ENCODE assay signal across 36 cellular contexts in the genomic region with DNA sequence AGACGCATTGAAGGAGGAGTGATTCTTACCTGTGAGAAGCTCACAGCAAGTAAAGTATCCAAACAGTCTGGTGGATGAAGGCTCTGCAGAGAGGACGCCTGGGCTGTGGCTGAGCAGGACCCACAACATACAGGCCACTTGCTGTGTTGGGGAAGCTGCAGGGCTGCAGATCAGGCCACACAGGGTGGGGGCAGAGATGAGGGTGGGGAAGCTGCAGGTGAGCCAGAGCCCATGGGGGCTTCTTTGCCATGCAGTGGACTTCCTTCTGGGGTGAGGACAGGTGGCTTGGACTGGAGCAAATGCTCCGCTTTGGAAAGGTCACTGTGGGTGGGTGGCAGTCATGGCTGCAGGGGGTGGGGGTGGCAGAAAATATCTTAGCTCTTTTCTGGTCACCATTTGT.
"Had no signal": no experiment of that assay in that cellular context is flagged by ENCODE, and none has a peak within 500 bp of the region (broad histone marks: within the 10 kb centered on the region; RNA-seq: fewer than 3 reads in every experiment).

No MANE protein-coding gene starts in this region.

- H3K4me1 ChIP-seq: Peyer's patch had no signal

- H3K4me1 Mint-ChIP-seq: activated B cell treated with CpG ODN at 0.5 μM for 24 hours; activated naive CD8-positive, alpha-beta T cell treated with anti-CD3 and anti-CD28 coated beads for 36 hours had no signal

- H3K9me3 ChIP-seq: MG63, Peyer's patch had no signal

- H3K36me3 ChIP-seq: brain microvascular endothelial cell, MG63, Peyer's patch had no signal

- DNase-seq: activated B cell treated with CpG ODN at 0.5 μM for 24 hours; activated CD4-positive, alpha-beta T cell treated with anti-CD3 and anti-CD28 coated beads for 48 hours; activated CD4-positive, alpha-beta T cell treated with anti-CD3 and anti-CD28 coated beads, Interleukin-2, amount 50 U/mL, for 4 hours; activated CD4-positive, CD25-positive, alpha-beta regulatory T cell treated with anti-CD3 and anti-CD28 coated beads, Interleukin-2, amount 50 U/mL, for 72 hours; activated CD8-positive, alpha-beta memory T cell treated with anti-CD3 and anti-CD28 coated beads, Interleukin-2, amount 50 U/mL, for 4 hours; activated CD8-positive, alpha-beta T cell treated with anti-CD3 and anti-CD28 coated beads for 36 hours; activated naive CD4-positive, alpha-beta T cell; activated naive CD4-positive, alpha-beta T cell treated with anti-CD3 and anti-CD28 coated beads, Interleukin-2, amount 50 U/mL, for 16 hours; activated naive CD8-positive, alpha-beta T cell treated with anti-CD3 and anti-CD28 coated beads for 36 hours; activated T-cell treated with anti-CD3 and anti-CD28 coated beads for 4 hours; activated T-cell treated with anti-CD3 and anti-CD28 coated beads, Interleukin-2, amount 50 U/mL, for 4 hours; amniotic stem cell; brain microvascular endothelial cell; Kasumi-1; KG1; MG63; NCI-H1048; NCI-H1105 treated with DMSO at 0.1 percent for 48 hours; NCI-H1436; NCI-H1694; NCI-H1930; NCI-H2081 treated with DMSO at 0.1 percent for 48 hours; NCI-H226; NCI-H446 treated with DMSO at 0.1 percent for 48 hours; NCI-H524; NCI-H69; NK-92 treated with Interleukin-12 subunit alpha and Interleukin-12 subunit beta, amount 100 ng/mL, for 24 hours; PC-3; SIG-M5; T-helper 1 cell; T-helper 2 cell; T-helper 9 cell had no signal

- H3K27me3 Mint-ChIP-seq: activated B cell treated with CpG ODN at 0.5 μM for 24 hours; activated CD8-positive, alpha-beta T cell treated with anti-CD3 and anti-CD28 coated beads for 36 hours; activated naive CD8-positive, alpha-beta T cell treated with anti-CD3 and anti-CD28 coated beads for 36 hours had no signal

- H3K4me3 ChIP-seq: MG63, Peyer's patch had no signal

- H3K27ac ChIP-seq: brain microvascular endothelial cell, Peyer's patch, RWPE1, VCaP had no signal

- H3K27me3 ChIP-seq: brain microvascular endothelial cell, MG63, Peyer's patch had no signal

- H3K27ac Mint-ChIP-seq: activated B cell treated with CpG ODN at 0.5 μM for 24 hours; activated CD8-positive, alpha-beta T cell treated with anti-CD3 and anti-CD28 coated beads for 36 hours; activated naive CD8-positive, alpha-beta T cell treated with anti-CD3 and anti-CD28 coated beads for 36 hours; activated T-helper 1 cell treated with anti-CD3 and anti-CD28 coated beads, Interleukin-12 subunit alpha, Interleukin-12 subunit beta, Interleukin-2, Interleukin-4 antibody, amounts not matched to agents 30 ng/mL and 10 ng/mL and 1 ng/mL, durations not matched to agents 14 hours and 24 hours and 36 hours had no signal

- H3K36me3 Mint-ChIP-seq: activated naive CD8-positive, alpha-beta T cell treated with anti-CD3 and anti-CD28 coated beads for 36 hours had no signal

- H3K4me3 Mint-ChIP-seq: activated B cell treated with CpG ODN at 0.5 μM for 24 hours; activated CD8-positive, alpha-beta T cell treated with anti-CD3 and anti-CD28 coated beads for 36 hours; activated naive CD8-positive, alpha-beta T cell treated with anti-CD3 and anti-CD28 coated beads for 36 hours; activated T-cell treated with anti-CD3 and anti-CD28 coated beads, Interleukin-2, amount 50 U/mL, for 4 hours; activated T-helper 1 cell treated with anti-CD3 and anti-CD28 coated beads, Interleukin-12 subunit alpha, Interleukin-12 subunit beta, Interleukin-2, Interleukin-4 antibody, amounts not matched to agents 30 ng/mL and 10 ng/mL and 1 ng/mL, durations not matched to agents 14 hours and 24 hours and 36 hours had no signal

- H3K9me3 Mint-ChIP-seq: activated T-helper 1 cell treated with anti-CD3 and anti-CD28 coated beads, Interleukin-12 subunit alpha, Interleukin-12 subunit beta, Interleukin-2, Interleukin-4 antibody, amounts not matched to agents 30 ng/mL and 10 ng/mL and 1 ng/mL, durations not matched to agents 14 hours and 24 hours and 36 hours had no signal
